ENCODE assay signal across 27 cellular contexts in the genomic region with DNA sequence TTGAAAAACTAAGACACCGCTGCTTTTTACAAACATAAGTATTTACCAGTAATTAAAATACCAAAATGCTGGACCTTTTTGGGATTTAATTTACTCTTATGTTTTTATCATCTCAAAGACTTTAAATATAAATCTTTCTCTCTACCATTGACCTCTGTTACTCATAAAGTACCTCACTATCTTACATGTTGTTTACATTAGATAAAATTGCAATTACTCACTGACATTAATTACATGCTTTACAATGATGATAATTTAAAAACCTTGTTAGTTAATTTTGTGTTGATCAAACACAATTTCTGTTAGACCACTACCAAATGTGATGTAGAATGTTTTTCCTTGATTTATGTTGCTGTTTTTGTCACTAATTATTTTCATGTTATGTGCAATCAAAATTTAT.
"Had no signal": no experiment of that assay in that cellular context is flagged by ENCODE, and none has a peak within 500 bp of the region (broad histone marks: within the 10 kb centered on the region; RNA-seq: fewer than 3 reads in every experiment).

No MANE protein-coding gene starts in this region.

- H3K4me3 ChIP-seq: left lung, lower lobe of right lung, pancreas, prostate gland, skin epidermis, spleen, tibial nerve, uterus had no signal

- H3K27ac ChIP-seq: left lung, lower lobe of right lung, pancreas, prostate gland, skin epidermis, spleen, tibial nerve, uterus had no signal

- H3K36me3 ChIP-seq: left lung, lower lobe of right lung, pancreas, prostate gland, spleen, tibial nerve, uterus had no signal

- H3K27ac Mint-ChIP-seq: mesothelial cell of epicardium; naive thymus-derived CD4-positive, alpha-beta T cell; natural killer cell treated with Interleukin-12 subunit alpha and Interleukin-12 subunit beta and Interleukin-15 and Interleukin-18, amount 100 ng/mL, for 72 hours; stimulated activated effector memory CD8-positive, alpha-beta T cell treated with anti-CD3 and anti-CD28 coated beads, Interleukin-12 subunit alpha, Interleukin-12 subunit beta, amount 100 ng/mL, for 72 hours; stimulated activated naive CD8-positive, alpha-beta T cell treated with anti-CD3 and anti-CD28 coated beads, Interleukin-15, amount 100 ng/mL, for 72 hours; type B pancreatic cell had no signal

- H3K9me3 ChIP-seq: lower lobe of right lung, pancreas, prostate gland, uterus had no signal

- H3K4me3 Mint-ChIP-seq: mesothelial cell of epicardium; naive thymus-derived CD4-positive, alpha-beta T cell; natural killer cell treated with Interleukin-12 subunit alpha and Interleukin-12 subunit beta and Interleukin-15 and Interleukin-18, amount 100 ng/mL, for 72 hours; neural crest cell; stimulated activated effector memory CD8-positive, alpha-beta T cell treated with anti-CD3 and anti-CD28 coated beads, Interleukin-12 subunit alpha, Interleukin-12 subunit beta, amount 100 ng/mL, for 72 hours; stimulated activated naive CD8-positive, alpha-beta T cell treated with anti-CD3 and anti-CD28 coated beads, Interleukin-15, amount 100 ng/mL, for 72 hours had no signal

- H3K27me3 ChIP-seq: left lung, spleen, tibial nerve, uterus had no signal

- H3K9me3 Mint-ChIP-seq: mesothelial cell of epicardium; natural killer cell treated with Interleukin-12 subunit alpha and Interleukin-12 subunit beta and Interleukin-15 and Interleukin-18, amount 100 ng/mL, for 72 hours; neural crest cell; type B pancreatic cell had no signal

- H3K4me1 ChIP-seq: left lung, lower lobe of right lung, prostate gland, spleen, tibial nerve, uterus had no signal

- H3K27me3 Mint-ChIP-seq: natural killer cell treated with Interleukin-12 subunit alpha and Interleukin-12 subunit beta and Interleukin-15 and Interleukin-18, amount 100 ng/mL, for 72 hours; stimulated activated naive CD8-positive, alpha-beta T cell treated with anti-CD3 and anti-CD28 coated beads, Interleukin-15, amount 100 ng/mL, for 72 hours; type B pancreatic cell had no signal

- H3K36me3 Mint-ChIP-seq: mesothelial cell of epicardium; naive thymus-derived CD4-positive, alpha-beta T cell; natural killer cell treated with Interleukin-12 subunit alpha and Interleukin-12 subunit beta and Interleukin-15 and Interleukin-18, amount 100 ng/mL, for 72 hours; stimulated activated effector memory CD8-positive, alpha-beta T cell treated with anti-CD3 and anti-CD28 coated beads, Interleukin-12 subunit alpha, Interleukin-12 subunit beta, amount 100 ng/mL, for 72 hours; type B pancreatic cell had no signal

- H3K4me1 Mint-ChIP-seq: naive thymus-derived CD4-positive, alpha-beta T cell; neural crest cell; stimulated activated effector memory CD8-positive, alpha-beta T cell treated with anti-CD3 and anti-CD28 coated beads, Interleukin-12 subunit alpha, Interleukin-12 subunit beta, amount 100 ng/mL, for 72 hours; stimulated activated naive CD8-positive, alpha-beta T cell treated with anti-CD3 and anti-CD28 coated beads, Interleukin-15, amount 100 ng/mL, for 72 hours had no signal

- FAIRE-seq: pancreas had no signal

- ATAC-seq: left cardiac atrium; left lung; lower lobe of right lung; naive thymus-derived CD4-positive, alpha-beta T cell; natural killer cell treated with Interleukin-12 subunit alpha and Interleukin-12 subunit beta and Interleukin-15 and Interleukin-18, amount 100 ng/mL, for 72 hours; right cardiac atrium; sciatic nerve; stimulated activated effector memory CD8-positive, alpha-beta T cell treated with anti-CD3 and anti-CD28 coated beads, Interleukin-12 subunit alpha, Interleukin-12 subunit beta, amount 100 ng/mL, for 72 hours; stimulated activated naive CD8-positive, alpha-beta T cell treated with anti-CD3 and anti-CD28 coated beads, Interleukin-15, amount 100 ng/mL, for 72 hours had no signal

- DNase-seq: islet precursor cell; kidney glomerular epithelial cell; left cardiac atrium; left lung; lower lobe of right lung; mesendoderm; naive thymus-derived CD4-positive, alpha-beta T cell; nucleus accumbens; pancreas; posterior cingulate gyrus; retina; right cardiac atrium; spleen; stimulated activated CD4-positive, alpha-beta T cell treated with anti-CD3 and anti-CD28 coated beads, Interleukin-4, amount 100 ng/mL, for 24 hours; stimulated activated naive CD4-positive, alpha-beta T cell treated with Interleukin-2 at 50 U/mL for 16 hours; stimulated activated naive CD8-positive, alpha-beta T cell treated with anti-CD3 and anti-CD28 coated beads, Interleukin-15, amount 100 ng/mL, for 72 hours; substantia nigra; uterus had no signal
